Comparison of ENCODE assay signal across 2 cellular contexts in the genomic region with DNA sequence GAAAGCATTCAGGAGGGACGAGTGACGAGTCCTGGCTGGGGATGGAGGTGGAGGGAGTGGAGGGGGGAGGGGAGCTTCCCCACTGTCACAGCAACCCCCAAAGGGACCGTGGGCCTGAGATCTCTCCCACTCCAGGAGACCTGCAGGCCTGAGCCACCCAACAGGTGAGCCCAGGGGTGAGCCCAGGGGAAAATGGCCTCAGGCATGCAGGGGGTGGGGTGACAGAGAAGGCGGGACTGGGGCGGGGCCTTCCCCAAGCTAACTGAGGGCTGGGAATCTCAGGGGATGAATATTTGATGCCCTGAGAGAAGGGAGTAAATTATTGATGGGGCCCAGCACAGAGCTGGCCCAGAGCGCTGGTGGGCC.
TF ChIP-seq lines count a peak whose summit lies in the region.

No MANE protein-coding gene starts in this region.

TF ChIP-seq in HEK293, 187 proteins besides CTCF, POLR2A, EP300 and RAD21 (continued from another document):
- TF ChIP-seq KLF8 (tag by site-specific recombination; IDR thresholded peaks at IDR 0.05), result no peak
- peak; percentile 62; the same call in 1 of the 2 replicates for TF ChIP-seq SCRT1 (tag by site-specific recombination; IDR thresholded peaks at IDR 0.05; ENCODE audit: borderline replicate concordance)
- TF ChIP-seq KLF1 (tag by site-specific recombination; IDR thresholded peaks at IDR 0.05), result peak; percentile 45; the same call in 1 of the 2 replicates
- no peak for TF ChIP-seq BCL11A (tag by site-specific recombination; IDR thresholded peaks at IDR 0.05; ENCODE audit: low read depth)
- no peak for TF ChIP-seq ZNF423 (tag by site-specific recombination; IDR thresholded peaks at IDR 0.05)
- no peak for TF ChIP-seq ZFP3 (tag by site-specific recombination; IDR thresholded peaks at IDR 0.05; ENCODE audit: low read depth)
- TF ChIP-seq ZNF473 (tag by site-specific recombination; IDR thresholded peaks at IDR 0.05), result no peak
- TF ChIP-seq ZNF610 (tag by site-specific recombination; IDR thresholded peaks at IDR 0.05; ENCODE audit: borderline replicate concordance), result no peak
- no peak for TF ChIP-seq ZNF670 (tag by site-specific recombination; IDR thresholded peaks at IDR 0.05; ENCODE audit: low read depth)
- TF ChIP-seq HOXA7 (CRISPR knock-in tag; IDR thresholded peaks at IDR 0.05; ENCODE audit: borderline replicate concordance), result no peak
- no peak for TF ChIP-seq ZNF416 (tag by site-specific recombination; IDR thresholded peaks at IDR 0.05)
- TF ChIP-seq ZNF133 (tag by site-specific recombination; IDR thresholded peaks at IDR 0.05), result no peak
- no peak for TF ChIP-seq ZNF621 (tag by site-specific recombination; IDR thresholded peaks at IDR 0.05)
- 0 out of 2 replicates have a peak, but pooled peaks have one; percentile 28 for TF ChIP-seq KLF9 (tag by site-specific recombination; IDR thresholded peaks at IDR 0.05; ENCODE audit: low read depth)
- TF ChIP-seq, protein P1, sequence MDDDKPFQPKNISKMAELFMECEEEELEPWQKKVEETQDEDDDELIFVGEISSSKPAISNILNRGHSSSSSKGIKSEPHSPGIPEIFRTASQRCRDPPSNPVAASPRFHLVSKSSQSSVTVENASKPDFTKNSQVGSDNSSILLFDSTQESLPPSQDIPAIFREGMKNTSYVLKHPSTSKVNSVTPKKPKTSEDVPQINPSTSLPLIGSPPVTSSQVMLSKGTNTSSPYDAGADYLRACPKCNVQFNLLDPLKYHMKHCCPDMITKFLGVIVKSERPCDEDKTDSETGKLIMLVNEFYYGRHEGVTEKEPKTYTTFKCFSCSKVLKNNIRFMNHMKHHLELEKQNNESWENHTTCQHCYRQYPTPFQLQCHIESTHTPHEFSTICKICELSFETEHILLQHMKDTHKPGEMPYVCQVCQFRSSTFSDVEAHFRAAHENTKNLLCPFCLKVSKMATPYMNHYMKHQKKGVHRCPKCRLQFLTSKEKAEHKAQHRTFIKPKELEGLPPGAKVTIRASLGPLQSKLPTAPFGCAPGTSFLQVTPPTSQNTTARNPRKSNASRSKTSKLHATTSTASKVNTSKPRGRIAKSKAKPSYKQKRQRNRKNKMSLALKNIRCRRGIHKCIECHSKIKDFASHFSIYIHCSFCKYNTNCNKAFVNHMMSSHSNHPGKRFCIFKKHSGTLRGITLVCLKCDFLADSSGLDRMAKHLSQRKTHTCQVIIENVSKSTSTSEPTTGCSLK (tag by site-specific recombination; IDR thresholded peaks at IDR 0.05), result no peak
- no peak for TF ChIP-seq ZSCAN30 (tag by site-specific recombination; IDR thresholded peaks at IDR 0.05)
- no peak for TF ChIP-seq ZNF777 (tag by site-specific recombination; IDR thresholded peaks at IDR 0.05; ENCODE audit: borderline replicate concordance)
- TF ChIP-seq, protein P2, sequence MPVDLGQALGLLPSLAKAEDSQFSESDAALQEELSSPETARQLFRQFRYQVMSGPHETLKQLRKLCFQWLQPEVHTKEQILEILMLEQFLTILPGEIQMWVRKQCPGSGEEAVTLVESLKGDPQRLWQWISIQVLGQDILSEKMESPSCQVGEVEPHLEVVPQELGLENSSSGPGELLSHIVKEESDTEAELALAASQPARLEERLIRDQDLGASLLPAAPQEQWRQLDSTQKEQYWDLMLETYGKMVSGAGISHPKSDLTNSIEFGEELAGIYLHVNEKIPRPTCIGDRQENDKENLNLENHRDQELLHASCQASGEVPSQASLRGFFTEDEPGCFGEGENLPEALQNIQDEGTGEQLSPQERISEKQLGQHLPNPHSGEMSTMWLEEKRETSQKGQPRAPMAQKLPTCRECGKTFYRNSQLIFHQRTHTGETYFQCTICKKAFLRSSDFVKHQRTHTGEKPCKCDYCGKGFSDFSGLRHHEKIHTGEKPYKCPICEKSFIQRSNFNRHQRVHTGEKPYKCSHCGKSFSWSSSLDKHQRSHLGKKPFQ (tag by site-specific recombination; IDR thresholded peaks at IDR 0.05), result no peak
- TF ChIP-seq, protein P3, sequence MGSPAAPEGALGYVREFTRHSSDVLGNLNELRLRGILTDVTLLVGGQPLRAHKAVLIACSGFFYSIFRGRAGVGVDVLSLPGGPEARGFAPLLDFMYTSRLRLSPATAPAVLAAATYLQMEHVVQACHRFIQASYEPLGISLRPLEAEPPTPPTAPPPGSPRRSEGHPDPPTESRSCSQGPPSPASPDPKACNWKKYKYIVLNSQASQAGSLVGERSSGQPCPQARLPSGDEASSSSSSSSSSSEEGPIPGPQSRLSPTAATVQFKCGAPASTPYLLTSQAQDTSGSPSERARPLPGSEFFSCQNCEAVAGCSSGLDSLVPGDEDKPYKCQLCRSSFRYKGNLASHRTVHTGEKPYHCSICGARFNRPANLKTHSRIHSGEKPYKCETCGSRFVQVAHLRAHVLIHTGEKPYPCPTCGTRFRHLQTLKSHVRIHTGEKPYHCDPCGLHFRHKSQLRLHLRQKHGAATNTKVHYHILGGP (tag by site-specific recombination; IDR thresholded peaks at IDR 0.05), result no peak
- TF ChIP-seq, protein P4, sequence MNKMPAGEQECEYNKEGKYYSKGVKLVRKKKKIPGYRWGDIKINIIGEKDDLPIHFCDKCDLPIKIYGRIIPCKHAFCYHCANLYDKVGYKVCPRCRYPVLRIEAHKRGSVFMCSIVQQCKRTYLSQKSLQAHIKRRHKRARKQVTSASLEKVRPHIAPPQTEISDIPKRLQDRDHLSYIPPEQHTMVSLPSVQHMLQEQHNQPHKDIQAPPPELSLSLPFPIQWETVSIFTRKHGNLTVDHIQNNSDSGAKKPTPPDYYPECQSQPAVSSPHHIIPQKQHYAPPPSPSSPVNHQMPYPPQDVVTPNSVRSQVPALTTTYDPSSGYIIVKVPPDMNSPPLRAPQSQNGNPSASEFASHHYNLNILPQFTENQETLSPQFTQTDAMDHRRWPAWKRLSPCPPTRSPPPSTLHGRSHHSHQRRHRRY (tag by site-specific recombination; IDR thresholded peaks at IDR 0.05), result no peak
- no peak for TF ChIP-seq ZNF660 (tag by site-specific recombination; IDR thresholded peaks at IDR 0.05)
- no peak for TF ChIP-seq REPIN1 (tag by site-specific recombination; IDR thresholded peaks at IDR 0.05; ENCODE audit: low read depth)
- TF ChIP-seq ZNF426 (tag by site-specific recombination; IDR thresholded peaks at IDR 0.05), result no peak
- TF ChIP-seq ZNF324 (tag by site-specific recombination; IDR thresholded peaks at IDR 0.05), result no peak
- no peak for TF ChIP-seq ZNF558 (tag by site-specific recombination; IDR thresholded peaks at IDR 0.05)
- 0 out of 2 replicates have a peak, but pooled peaks have one; percentile 7 for TF ChIP-seq SP2 (tag by site-specific recombination; IDR thresholded peaks at IDR 0.05)
- no peak for TF ChIP-seq ZNF335 (tag by site-specific recombination; conservative IDR thresholded peaks at IDR 0.05)
- no peak for TF ChIP-seq ZNF274 (IDR thresholded peaks at IDR 0.05; ENCODE audit: low read length)
- TF ChIP-seq ZNF274 (tag by site-specific recombination; IDR thresholded peaks at IDR 0.05; ENCODE audit: borderline replicate concordance), result no peak
- TF ChIP-seq ZNF221 (tag by site-specific recombination; IDR thresholded peaks at IDR 0.05; ENCODE audit: borderline replicate concordance), result no peak
- TF ChIP-seq SP3 (tag by site-specific recombination; IDR thresholded peaks at IDR 0.05), result no peak
- TF ChIP-seq ZNF10 (tag by site-specific recombination; IDR thresholded peaks at IDR 0.05), result no peak
- no peak for TF ChIP-seq ZNF248 (tag by site-specific recombination; IDR thresholded peaks at IDR 0.05)
- no peak for TF ChIP-seq ZNF843 (tag by site-specific recombination; IDR thresholded peaks at IDR 0.05)

TF ChIP-seq in WTC11, 78 proteins besides CTCF, POLR2A, EP300 and RAD21 (continued from another document):
- TF ChIP-seq, protein P5, sequence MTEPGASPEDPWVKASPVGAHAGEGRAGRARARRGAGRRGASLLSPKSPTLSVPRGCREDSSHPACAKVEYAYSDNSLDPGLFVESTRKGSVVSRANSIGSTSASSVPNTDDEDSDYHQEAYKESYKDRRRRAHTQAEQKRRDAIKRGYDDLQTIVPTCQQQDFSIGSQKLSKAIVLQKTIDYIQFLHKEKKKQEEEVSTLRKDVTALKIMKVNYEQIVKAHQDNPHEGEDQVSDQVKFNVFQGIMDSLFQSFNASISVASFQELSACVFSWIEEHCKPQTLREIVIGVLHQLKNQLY (CRISPR knock-in tag; IDR thresholded peaks at IDR 0.05), result no peak
- no peak for TF ChIP-seq RELA (CRISPR knock-in tag; IDR thresholded peaks at IDR 0.05; ENCODE audit: borderline replicate concordance)
- no peak for TF ChIP-seq NR3C1 (CRISPR knock-in tag; conservative IDR thresholded peaks at IDR 0.05; ENCODE audit: low read depth)
TF ChIP-seq in WTC11: peak in this region for 0.
